In the genomic region with DNA sequence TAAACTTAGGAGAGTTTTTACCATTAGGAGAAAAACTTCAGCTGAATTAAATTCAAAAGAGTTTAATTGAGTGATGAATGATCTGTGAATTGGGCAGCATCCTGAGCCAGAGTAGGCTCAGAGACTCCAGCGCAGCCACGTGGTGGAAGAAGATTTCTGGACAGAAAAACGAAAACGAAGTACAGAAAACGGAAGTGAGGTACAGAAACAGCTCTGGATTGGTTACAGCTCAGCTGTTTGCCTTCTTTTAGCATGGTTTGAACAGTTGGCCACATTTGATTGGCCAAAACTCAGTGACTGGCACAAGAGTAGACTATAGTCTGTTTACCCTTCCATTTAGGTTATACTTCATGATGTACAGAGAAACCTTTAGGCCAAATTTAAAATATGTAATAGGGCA, we compare ENCODE assay signal across 9 cellular contexts.
DNase-seq lines count a peak whose midpoint lies in the region; ATAC-seq and TF ChIP-seq lines count a peak whose summit lies in the region.
"Had no signal": no experiment of that assay in that cellular context is flagged by ENCODE, and none has a peak within 500 bp of the region (broad histone marks: within the 10 kb centered on the region; RNA-seq: fewer than 3 reads in every experiment).

No MANE protein-coding gene starts in this region.

- no peaks in the 10 kb centered on the region for H3K36me3 ChIP-seq in mesodermal cell (ENCODE audit: control insufficient read depth, insufficient read depth, low read length)
- H3K36me3 ChIP-seq in upper lobe of left lung: no peaks in the 10 kb centered on the region

- H3K27ac ChIP-seq in mesodermal cell (ENCODE audit: low read depth, low read length, severe bottlenecking) (peak overlapping the region; percentile 79), upper lobe of left lung (peak overlapping the region; percentile 10 to 85 (median 14))

- no peak for TF ChIP-seq POLR2A in upper lobe of left lung (IDR thresholded peaks at IDR 0.05)

- H3K4me3 ChIP-seq in mesodermal cell (ENCODE audit: extremely low read depth, insufficient read depth, low read length, poor library complexity, severe bottlenecking): no peak overlapping the region
- H3K4me3 ChIP-seq in upper lobe of left lung: no peak overlapping the region

- DNase-seq in NOMO-1 treated with DMSO at 0.1 percent for 48 hours (lab: John Stamatoyannopoulos, UW; ENCODE audit: unreplicated experiment) (peak; percentile 26), NOMO-1 treated with dmso at 0.1 percent for 144 hours (lab: John Stamatoyannopoulos, UW; ENCODE audit: unreplicated experiment) (no peak), astrocyte of the hippocampus (ENCODE audit: low read depth, low spot score) (peak; percentile 28), upper lobe of left lung (no peak), dedifferentiated amniotic fluid mesenchymal stem cell (ENCODE audit: extremely low spot score) (no peak), DMS53 (lab: John Stamatoyannopoulos, UW) (no peak), islet precursor cell (no peak)
- DNase-seq: endodermal cell had no signal

- H3K9me3 ChIP-seq in mesodermal cell (ENCODE audit: control insufficient read depth, low read length) (no peaks in the 10 kb centered on the region), upper lobe of left lung (no peaks in the 10 kb centered on the region)

- no peak for ATAC-seq in upper lobe of left lung (ENCODE audit: low FRiP score in 2 of 2)

- WGBS in mesodermal cell (ENCODE audit: insufficient coverage in 2 of 2), 2 experiments: 88 to 92% methylated on average over 5 of the region's 5 CpGs
- WGBS in upper lobe of left lung, 2 donors: 69 to 81% methylated on average over 5 of the region's 5 CpGs

- TF ChIP-seq CTCF in upper lobe of left lung (IDR thresholded peaks at IDR 0.05): no peak

- no peak for TF ChIP-seq EP300 in upper lobe of left lung (IDR thresholded peaks at IDR 0.05)

- H3K4me1 ChIP-seq in mesodermal cell (ENCODE audit: control insufficient read depth, insufficient read depth, low read length, poor library complexity, severe bottlenecking) (peaks cover 48% of the 10 kb centered on the region), upper lobe of left lung (peaks cover 24 to 42% (median 34%) of the 10 kb centered on the region in 4 donors)

- no peaks in the 10 kb centered on the region for H3K27me3 ChIP-seq in upper lobe of left lung

Comparison
In these comparisons a context has a peak if more than half of its experiments do, and no peak if none do; other contexts are left out.
1. DNase-seq: peak in NOMO-1 treated with DMSO at 0.1 percent for 48 hours (single experiment) and astrocyte of the hippocampus (single experiment); none in NOMO-1 treated with dmso at 0.1 percent for 144 hours (single experiment), upper lobe of left lung (0 of 2), dedifferentiated amniotic fluid mesenchymal stem cell (single experiment), DMS53 (single experiment) and islet precursor cell (single experiment).